Comparison of ENCODE assay signal across 26 cellular contexts in the genomic region with DNA sequence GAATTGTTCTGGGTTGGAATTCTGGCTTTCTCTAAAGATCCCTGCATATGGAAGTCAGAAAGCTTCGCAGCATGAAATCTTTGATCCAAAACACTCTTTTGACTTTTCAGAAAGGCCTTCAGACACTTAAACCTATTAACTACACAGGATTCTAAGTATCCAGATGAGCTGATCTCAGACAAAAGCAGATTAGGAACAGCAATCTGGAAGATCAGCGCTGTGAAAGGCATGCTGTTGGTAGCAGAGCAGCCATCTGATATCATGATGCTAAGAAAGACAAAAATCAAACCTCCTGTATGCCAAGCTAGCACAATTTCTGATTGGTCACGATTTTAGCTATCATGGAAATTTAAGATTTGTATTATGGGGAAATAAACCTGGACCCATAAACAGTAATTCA.
"Had no signal": no experiment of that assay in that cellular context is flagged by ENCODE, and none has a peak within 500 bp of the region (broad histone marks: within the 10 kb centered on the region; RNA-seq: fewer than 3 reads in every experiment).

No MANE protein-coding gene starts in this region.

- H3K4me3 ChIP-seq: coronary artery, esophagus muscularis mucosa, heart right ventricle, left lung, prostate gland, right atrium auricular region, smooth muscle cell, stomach, thyroid gland had no signal

- H3K4me1 Mint-ChIP-seq: naive thymus-derived CD4-positive, alpha-beta T cell; nephron; stimulated activated effector memory CD8-positive, alpha-beta T cell treated with anti-CD3 and anti-CD28 coated beads, Interleukin-12 subunit alpha, Interleukin-12 subunit beta, amount 100 ng/mL, for 72 hours had no signal

- H3K9me3 ChIP-seq: esophagus muscularis mucosa, left lung, prostate gland, right atrium auricular region, thyroid gland had no signal

- H3K36me3 Mint-ChIP-seq: mesothelial cell of epicardium; naive thymus-derived CD4-positive, alpha-beta T cell; stimulated activated effector memory CD8-positive, alpha-beta T cell treated with anti-CD3 and anti-CD28 coated beads, Interleukin-12 subunit alpha, Interleukin-12 subunit beta, amount 100 ng/mL, for 72 hours; type B pancreatic cell had no signal

- H3K9me3 Mint-ChIP-seq: mesothelial cell of epicardium, nephron, type B pancreatic cell had no signal

- H3K79me2 ChIP-seq: parathyroid adenoma had no signal

- H2AFZ ChIP-seq: parathyroid adenoma had no signal

- H3K27me3 Mint-ChIP-seq: naive thymus-derived CD4-positive, alpha-beta T cell; type B pancreatic cell had no signal

- DNase-seq: dermis blood vessel endothelial cell; effector memory CD4-positive, alpha-beta T cell; foreskin melanocyte; glutamatergic neuron; heart right ventricle; hippocampal formation; left cardiac atrium; left lung; mesenchymal stem cell; naive thymus-derived CD4-positive, alpha-beta T cell; stimulated activated CD4-positive, alpha-beta T cell treated with anti-CD3 and anti-CD28 coated beads, Interleukin-2, amount 100 ng/mL, for 24 hours; stimulated activated CD4-positive, alpha-beta T cell treated with anti-CD3 and anti-CD28 coated beads, Interleukin-4, amount 100 ng/mL, for 24 hours; stimulated activated naive CD4-positive, alpha-beta T cell treated with Interleukin-2 at 50 U/mL for 16 hours; stomach; thyroid gland had no signal

- H3K4me3 Mint-ChIP-seq: mesothelial cell of epicardium; naive thymus-derived CD4-positive, alpha-beta T cell; nephron; stimulated activated effector memory CD8-positive, alpha-beta T cell treated with anti-CD3 and anti-CD28 coated beads, Interleukin-12 subunit alpha, Interleukin-12 subunit beta, amount 100 ng/mL, for 72 hours; type B pancreatic cell had no signal

- H3K4me1 ChIP-seq: esophagus muscularis mucosa, heart right ventricle, left lung, parathyroid adenoma, prostate gland, right atrium auricular region, stomach, thyroid gland had no signal

- H3K36me3 ChIP-seq: esophagus muscularis mucosa, heart right ventricle, left lung, prostate gland, right atrium auricular region, stomach, thyroid gland had no signal

- H3K27ac Mint-ChIP-seq: mesothelial cell of epicardium; naive thymus-derived CD4-positive, alpha-beta T cell; nephron; stimulated activated effector memory CD8-positive, alpha-beta T cell treated with anti-CD3 and anti-CD28 coated beads, Interleukin-12 subunit alpha, Interleukin-12 subunit beta, amount 100 ng/mL, for 72 hours; type B pancreatic cell had no signal

- H3K9ac ChIP-seq: parathyroid adenoma had no signal

- H3K27me3 ChIP-seq: esophagus muscularis mucosa, heart right ventricle, left lung, right atrium auricular region, stomach, thyroid gland had no signal

- ATAC-seq: heart right ventricle; left cardiac atrium; left lung; naive thymus-derived CD4-positive, alpha-beta T cell; sciatic nerve; stimulated activated effector memory CD8-positive, alpha-beta T cell treated with anti-CD3 and anti-CD28 coated beads, Interleukin-12 subunit alpha, Interleukin-12 subunit beta, amount 100 ng/mL, for 72 hours had no signal

- H3K27ac ChIP-seq: coronary artery, esophagus muscularis mucosa, heart right ventricle, left lung, parathyroid adenoma, prostate gland, right atrium auricular region, stomach, thyroid gland had no signal

- H3K4me2 ChIP-seq: smooth muscle cell had no signal
